13 cellular contexts compared by ENCODE assay signal in genomic region chr21:46109251-46110221, GRCh38. TPM values are rescaled to one million over a fixed set of nuclear protein-coding genes. Genes with fewer than 3 reads are reported as not detected.
DNase-seq lines count a peak whose midpoint lies in the region; ATAC-seq, FAIRE-seq and TF ChIP-seq lines count a peak whose summit lies in the region.
"Had no signal": no experiment of that assay in that cellular context is flagged by ENCODE, and none has a peak within 500 bp of the region (broad histone marks: within the 10 kb centered on the region; RNA-seq: fewer than 3 reads in every experiment).

No MANE protein-coding gene starts in this region.

- H3F3A ChIP-seq in PC-9 (ENCODE audit: insufficient read depth, low read depth): no peaks in the 10 kb centered on the region

- no peak for FAIRE-seq in HepG2 (lab: Jason Lieb, UNC)
- FAIRE-seq: bronchial epithelial cell had no signal

- H3K4me3 ChIP-seq in right lobe of liver (no peak overlapping the region), HepG2 (replicated peaks in 1 of 3; ENCODE audit: insufficient read depth in 1 of 3, low read depth in 2 of 3, low read length in 3 of 3) (no peak overlapping the region), ovary (no peak overlapping the region), PC-9 (no peak overlapping the region)
- H3K4me3 ChIP-seq: SJCRH30 had no signal

- TF ChIP-seq EP300 in HepG2 (IDR thresholded peaks at IDR 0.05; ENCODE audit: low read depth in 2 of 2, low read length in 2 of 2) (no peak), HepG2 (CRISPR knock-in tag; IDR thresholded peaks at IDR 0.05; ENCODE audit: borderline replicate concordance) (no peak), ovary (IDR thresholded peaks at IDR 0.05) (no peak)

- CTCF ChIA-PET in HepG2 (lab: Yijun Ruan, JAX; ENCODE audit: low intra/inter-chr PET ratio, low total read pairs) (no interaction called here), PC-9 (lab: Charles Lee) (no interaction called here)

- TF ChIP-seq POLR2A in right lobe of liver (IDR thresholded peaks at IDR 0.05) (no peak), HepG2 (IDR thresholded peaks at IDR 0.05; ENCODE audit: insufficient read depth in 1 of 2, low read depth in 2 of 2, low read length in 2 of 2) (no peak), ovary (IDR thresholded peaks at IDR 0.05) (no peak)

- 63% methylated on average over 2 of the region's 20 CpGs for WGBS in right lobe of liver (ENCODE audit: insufficient coverage, low coverage, low lambda C conversion rate, missing lambda C conversion rate)
- 20% methylated on average over 4 of the region's 20 CpGs for WGBS in HepG2 (ENCODE audit: low lambda C conversion rate)
- 62 to 71% (median 64%) methylated on average over 18 to 20 of the region's 20 CpGs for WGBS in ovary, 3 donors

- BruUV-seq in HepG2 (replicated peaks; lab: Mats Ljungman, UMichigan): no TSS peak
- BruUV-seq in PC-9 (replicated peaks; lab: Mats Ljungman, UMichigan): no TSS peak

- H3K4me2 ChIP-seq in HepG2 (ENCODE audit: low read depth, low read length) (no peak overlapping the region), PC-9 (no peak overlapping the region)

- in situ Hi-C loops in HepG2 (cut with HindIII; ENCODE audit: extremely low pct_ligation_motif_present, low pct_unique_long_range_greater_than_20kb): no loop called here

- H3K36me3 ChIP-seq in right lobe of liver: no peaks in the 10 kb centered on the region
- H3K36me3 ChIP-seq in HepG2 (replicated peaks in 1 of 2; ENCODE audit: control insufficient read depth in 1 of 2, insufficient read depth in 2 of 2, low read length in 2 of 2): no peaks in the 10 kb centered on the region
- no peaks in the 10 kb centered on the region for H3K36me3 ChIP-seq in ovary
- no peaks in the 10 kb centered on the region; the same call in 1 of the 2 replicates for H3K36me3 ChIP-seq in PC-9 (ENCODE audit: low read depth)
- H3K36me3 ChIP-seq: SJCRH30 had no signal

- H3K79me2 ChIP-seq in HepG2 (ENCODE audit: insufficient read depth, low read length) (no peaks in the 10 kb centered on the region), PC-9 (ENCODE audit: low read depth) (no peaks in the 10 kb centered on the region)

- H4K20me1 ChIP-seq in HepG2 (ENCODE audit: insufficient read depth, low read length): no peaks in the 10 kb centered on the region
- no peaks in the 10 kb centered on the region for H4K20me1 ChIP-seq in PC-9 (ENCODE audit: insufficient read depth)

- H3K9me3 ChIP-seq in right lobe of liver (no peaks in the 10 kb centered on the region), HepG2 (ENCODE audit: low read length) (peaks cover 6% of the 10 kb centered on the region), ovary (no peaks in the 10 kb centered on the region), PC-9 (ENCODE audit: insufficient read depth, low read depth) (no peaks in the 10 kb centered on the region)
- H3K9me3 ChIP-seq: SJCRH30 had no signal

- no peak overlapping the region for H3K9ac ChIP-seq in HepG2 (ENCODE audit: insufficient read depth, low read depth, low read length)

- H2AFZ ChIP-seq in HepG2 (ENCODE audit: low read length) (no peak overlapping the region), PC-9 (no peak overlapping the region)

- no peak overlapping the region for H3K4me3 Mint-ChIP-seq in glutamatergic neuron (ENCODE audit: unreplicated experiment)
- H3K4me3 Mint-ChIP-seq: naive B cell had no signal

- intact Hi-C loops in right lobe of liver (cut with DNase I): no loop called here
- intact Hi-C loops in HepG2 (cut with micrococcal nuclease; ENCODE audit: unreplicated experiment): no loop called here
- intact Hi-C loops in ovary (cut with DNase I): loop anchor here in 2 of 4 donors (5.0 kb wide), 1 partner anchor 137 kb away; no protein-coding TSS in a partner anchor
- intact Hi-C loops in PC-9 (cut with micrococcal nuclease; ENCODE audit: unreplicated experiment): no loop called here

- no peak overlapping the region for H3K27ac Mint-ChIP-seq in glutamatergic neuron (ENCODE audit: unreplicated experiment)
- H3K27ac Mint-ChIP-seq: naive B cell had no signal

- H3K36me3 Mint-ChIP-seq in glutamatergic neuron (ENCODE audit: unreplicated experiment): peaks cover 6% of the 10 kb centered on the region

- peak in 2 of 4 donors; percentile 1 to 4 for ATAC-seq in right lobe of liver
- no peak; the same call in 2 of the 3 replicates for ATAC-seq in HepG2

- no peaks in the 10 kb centered on the region for H3K9me2 ChIP-seq in PC-9 (ENCODE audit: insufficient read depth)

- POLR2A ChIA-PET in HepG2 (lab: Yijun Ruan, JAX): no interaction called here
- POLR2A ChIA-PET in PC-9 (lab: Charles Lee; ENCODE audit: unreplicated experiment): no interaction called here

- H3K9me3 Mint-ChIP-seq in glutamatergic neuron (ENCODE audit: unreplicated experiment): peaks cover 2% of the 10 kb centered on the region

- H3K27me3 ChIP-seq in right lobe of liver: no peaks in the 10 kb centered on the region
- peaks cover 0 to 18% of the 10 kb centered on the region in 2 experiments; a peak in 2 of 5 replicates for H3K27me3 ChIP-seq in HepG2 (ENCODE audit: control insufficient read depth in 1 of 2, insufficient read depth in 2 of 2, low read length in 2 of 2)
- no peaks in the 10 kb centered on the region for H3K27me3 ChIP-seq in ovary
- H3K27me3 ChIP-seq in PC-9 (ENCODE audit: insufficient read depth, low read depth): no peaks in the 10 kb centered on the region
- H3K27me3 ChIP-seq: SJCRH30 had no signal

- H3K4me1 ChIP-seq in right lobe of liver: no peaks in the 10 kb centered on the region
- no peaks in the 10 kb centered on the region for H3K4me1 ChIP-seq in HepG2 (ENCODE audit: insufficient read depth, low read length)
- H3K4me1 ChIP-seq in ovary (ENCODE audit: insufficient read depth): peaks cover 11% of the 10 kb centered on the region
- no peaks in the 10 kb centered on the region for H3K4me1 ChIP-seq in PC-9 (replicated peaks; ENCODE audit: insufficient read depth)
- H3K4me1 ChIP-seq: SJCRH30 had no signal

- no peak overlapping the region for H3K27ac ChIP-seq in right lobe of liver
- H3K27ac ChIP-seq in HepG2 (ENCODE audit: extremely low read length, insufficient read depth, low read length): no peak overlapping the region
- peak overlapping the region in 1 of 2 donors; percentile 39 for H3K27ac ChIP-seq in ovary
- no peak overlapping the region for H3K27ac ChIP-seq in PC-9
- H3K27ac ChIP-seq: SJCRH30 had no signal

- TF ChIP-seq CTCF in right lobe of liver (IDR thresholded peaks at IDR 0.05): no peak
- TF ChIP-seq CTCF in HepG2 (CRISPR knock-in tag; IDR thresholded peaks at IDR 0.05): no peak
- no peak for TF ChIP-seq CTCF in glutamatergic neuron (IDR thresholded peaks at IDR 0.05; ENCODE audit: partially characterized antibody, unreplicated experiment)
- no peak for TF ChIP-seq CTCF in ovary (IDR thresholded peaks at IDR 0.05)
- TF ChIP-seq CTCF in PC-9 (conservative IDR thresholded peaks at IDR 0.05): no peak

- no peak for TF ChIP-seq RAD21 in HepG2 (CRISPR knock-in tag; IDR thresholded peaks at IDR 0.05)

- no peaks in the 10 kb centered on the region for H3K4me1 Mint-ChIP-seq in glutamatergic neuron (ENCODE audit: low read depth, unreplicated experiment)
- H3K4me1 Mint-ChIP-seq: naive B cell had no signal

- DNase-seq in right lobe of liver (peak; percentile 14 to 49 (median 38)), HepG2 (ENCODE audit: low spot score) (no peak), glutamatergic neuron (peak; percentile 7), ovary (peak in 4 of 5 donors; percentile 11 to 39 (median 22)), COR-L47 (lab: John Stamatoyannopoulos, UW) (no peak), PC-9 (no peak), ureter (ENCODE audit: low spot score) (no peak), NCI-H226 (no peak)
- DNase-seq: AML-193, naive B cell, NCI-H82 had no signal

- no peaks in the 10 kb centered on the region for H3K27me3 Mint-ChIP-seq in glutamatergic neuron (ENCODE audit: unreplicated experiment)

RNA-seq across cellular contexts. Expression of gene COL6A2, which starts 11.6 kb away (rescaled TPM):
- total RNA-seq in right lobe of liver (10 to 100 TPM; 17.3 to 81.7 (median 38.4) TPM), HepG2 (2016; rRNA removed; fragmentation: Illumina TruSeq; extraction: Trizol) (0.07 and 0.14 TPM in 2 replicates), glutamatergic neuron (ENCODE audit: unreplicated experiment) (55.2 TPM), ovary (1,000 to 10,000 TPM in 1 of 7 donors, 100 to 1,000 TPM in 6; 222 to 1,092 (median 831) TPM), PC-9 (2021) (22.0 and 25.7 TPM in 2 replicates), ureter (357 TPM)
- not detected in 2 replicates for total RNA-seq in HepG2 (2016; cell fraction: cytosol; rRNA removed; fragmentation: Illumina TruSeq; extraction: Trizol; ENCODE audit: low read depth)
- 0.06 TPM in 1 of 2 replicates, not detected in the other for total RNA-seq in HepG2 (2016; cell fraction: insoluble cytoplasmic fraction; rRNA removed; fragmentation: Illumina TruSeq; extraction: Trizol)
- not detected in 2 replicates for total RNA-seq in HepG2 (2016; cell fraction: membrane; rRNA removed; fragmentation: Illumina TruSeq; extraction: Trizol)
- total RNA-seq in HepG2 (2016; cell fraction: nucleus; rRNA removed; fragmentation: Illumina TruSeq; extraction: Trizol): 0.13 and 0.22 TPM in 2 replicates
- polyA plus RNA-seq in HepG2 (2011; rRNA removed) (0.41 and 1.6 TPM in 2 replicates), ovary (100 to 1,000 TPM in 1 of 2 donors, 10 to 100 TPM in 1; 50.9 to 818 TPM)
- polyA plus RNA-seq in HepG2 (2011; cell fraction: cytosol; rRNA removed): 0.27 and 0.31 TPM in 2 replicates
- polyA plus RNA-seq in HepG2 (2011; cell fraction: nucleus; rRNA removed): 8.5 and 10.4 TPM in 2 replicates
- polyA plus RNA-seq in HepG2 (2012): 0.36 and 0.81 TPM in 2 replicates
- not detected in 2 replicates for polyA plus RNA-seq in HepG2 (2016; cell fraction: cytosol; fragmentation: Illumina TruSeq; extraction: Trizol; ENCODE audit: low read depth)
- polyA plus RNA-seq in HepG2 (2016; cell fraction: insoluble cytoplasmic fraction; fragmentation: Illumina TruSeq; extraction: Trizol; ENCODE audit: low read depth): not detected in 2 replicates
- not detected in 2 replicates for polyA plus RNA-seq in HepG2 (2016; cell fraction: membrane; fragmentation: Illumina TruSeq; extraction: Trizol; ENCODE audit: low read depth)
- polyA plus RNA-seq in HepG2 (2016; cell fraction: nucleus; fragmentation: Illumina TruSeq; extraction: Trizol; ENCODE audit: insufficient read depth, low read depth): 0.48 and 0.69 TPM in 2 replicates
- polyA minus RNA-seq in HepG2 (2011; rRNA and poly(A)+ RNA removed; ENCODE audit: low replicate concordance): 0.44 TPM in 1 of 2 replicates, not detected in the other
- not detected in 2 replicates for polyA minus RNA-seq in HepG2 (2011; cell fraction: cytosol; rRNA and poly(A)+ RNA removed)
- polyA minus RNA-seq in HepG2 (2011; cell fraction: nucleus; rRNA and poly(A)+ RNA removed): 0.52 and 1.2 TPM in 2 replicates

RNA-seq across cellular contexts. Expression of gene FTCD, which starts 45.8 kb away (rescaled TPM):
- total RNA-seq in right lobe of liver: 100 to 1,000 TPM; 141 to 668 (median 417) TPM
- 78.5 and 105 TPM in 2 replicates for total RNA-seq in HepG2 (2016; rRNA removed; fragmentation: Illumina TruSeq; extraction: Trizol)
- total RNA-seq in HepG2 (2016; cell fraction: cytosol; rRNA removed; fragmentation: Illumina TruSeq; extraction: Trizol; ENCODE audit: low read depth): 13.1 and 13.2 TPM in 2 replicates
- 61.2 and 115 TPM in 2 replicates for total RNA-seq in HepG2 (2016; cell fraction: insoluble cytoplasmic fraction; rRNA removed; fragmentation: Illumina TruSeq; extraction: Trizol)
- total RNA-seq in HepG2 (2016; cell fraction: membrane; rRNA removed; fragmentation: Illumina TruSeq; extraction: Trizol): 21.0 and 27.4 TPM in 2 replicates
- total RNA-seq in HepG2 (2016; cell fraction: nucleus; rRNA removed; fragmentation: Illumina TruSeq; extraction: Trizol): 94.5 and 110 TPM in 2 replicates
- 75.7 and 112 TPM in 2 replicates for polyA plus RNA-seq in HepG2 (2011; rRNA removed)
- polyA plus RNA-seq in HepG2 (2011; cell fraction: cytosol; rRNA removed): 34.7 and 61.2 TPM in 2 replicates
- polyA plus RNA-seq in HepG2 (2011; cell fraction: nucleus; rRNA removed): 656 and 751 TPM in 2 replicates
- polyA plus RNA-seq in HepG2 (2012): 108 and 140 TPM in 2 replicates
- 11.0 and 12.4 TPM in 2 replicates for polyA plus RNA-seq in HepG2 (2016; cell fraction: cytosol; fragmentation: Illumina TruSeq; extraction: Trizol; ENCODE audit: low read depth)
- polyA plus RNA-seq in HepG2 (2016; cell fraction: insoluble cytoplasmic fraction; fragmentation: Illumina TruSeq; extraction: Trizol; ENCODE audit: low read depth): 47.9 and 52.0 TPM in 2 replicates
- polyA plus RNA-seq in HepG2 (2016; cell fraction: membrane; fragmentation: Illumina TruSeq; extraction: Trizol; ENCODE audit: low read depth): 11.9 and 17.7 TPM in 2 replicates
- 369 and 379 TPM in 2 replicates for polyA plus RNA-seq in HepG2 (2016; cell fraction: nucleus; fragmentation: Illumina TruSeq; extraction: Trizol; ENCODE audit: insufficient read depth, low read depth)
- polyA minus RNA-seq in HepG2 (2011; rRNA and poly(A)+ RNA removed; ENCODE audit: low replicate concordance): 0.42 and 84.7 TPM in 2 replicates
- 33.3 and 39.2 TPM in 2 replicates for polyA minus RNA-seq in HepG2 (2011; cell fraction: cytosol; rRNA and poly(A)+ RNA removed)
- polyA minus RNA-seq in HepG2 (2011; cell fraction: nucleus; rRNA and poly(A)+ RNA removed): 93.9 and 118 TPM in 2 replicates
- total RNA-seq in glutamatergic neuron (ENCODE audit: unreplicated experiment): 13.4 TPM
- total RNA-seq in ovary: 1 to 10 TPM in 5 of 7 donors, under 1 TPM in 2; 0.83 to 7.5 (median 3.8) TPM
- polyA plus RNA-seq in ovary: 1 to 10 TPM in 1 of 2 donors, not detected in 1; 3.5 TPM
- total RNA-seq in PC-9 (2021): 5.9 and 7.1 TPM in 2 replicates
- total RNA-seq in ureter: 0.91 TPM
- total RNA-seq: bronchial epithelial cell, SJCRH30 had no signal

Comparison
In these comparisons a context has a peak if more than half of its experiments do, and no peak if none do; other contexts are left out.
1. DNase-seq: peak in right lobe of liver (3 of 3), glutamatergic neuron (single experiment) and ovary (4 of 5); none in HepG2 (single experiment), COR-L47 (single experiment), PC-9 (0 of 2), ureter (single experiment) and NCI-H226 (single experiment).
2. RNA of gene COL6A2, which starts 11.6 kb away (total RNA-seq): 222 to 1,092 TPM in ovary, 357 TPM in ureter (single experiment), 55.2 TPM in glutamatergic neuron (single experiment), 17.3 to 81.7 TPM in right lobe of liver and 22.0 to 25.7 TPM in PC-9; 0.06 to 0.22 TPM in HepG2; every median in the first group is over 10 times any median in the second.